Comparison of ENCODE assay signal across 1 cellular context in genomic region chr1:21866629-21867009, GRCh38.
TF ChIP-seq lines count a peak whose summit lies in the region.

No MANE protein-coding gene starts in this region.

TF ChIP-seq in K562, 482 proteins besides CTCF, POLR2A, EP300 and RAD21 (continued from another document):
- TF ChIP-seq ZKSCAN8 (CRISPR knock-in tag; IDR thresholded peaks at IDR 0.05) (peak; percentile 85; the same call in 1 of the 2 replicates), ERF (CRISPR knock-in tag; IDR thresholded peaks at IDR 0.05) (0 out of 2 replicates have a peak, but pooled peaks have one; percentile 33)
